Comparison of ENCODE assay signal across 8 cellular contexts in the genomic region with DNA sequence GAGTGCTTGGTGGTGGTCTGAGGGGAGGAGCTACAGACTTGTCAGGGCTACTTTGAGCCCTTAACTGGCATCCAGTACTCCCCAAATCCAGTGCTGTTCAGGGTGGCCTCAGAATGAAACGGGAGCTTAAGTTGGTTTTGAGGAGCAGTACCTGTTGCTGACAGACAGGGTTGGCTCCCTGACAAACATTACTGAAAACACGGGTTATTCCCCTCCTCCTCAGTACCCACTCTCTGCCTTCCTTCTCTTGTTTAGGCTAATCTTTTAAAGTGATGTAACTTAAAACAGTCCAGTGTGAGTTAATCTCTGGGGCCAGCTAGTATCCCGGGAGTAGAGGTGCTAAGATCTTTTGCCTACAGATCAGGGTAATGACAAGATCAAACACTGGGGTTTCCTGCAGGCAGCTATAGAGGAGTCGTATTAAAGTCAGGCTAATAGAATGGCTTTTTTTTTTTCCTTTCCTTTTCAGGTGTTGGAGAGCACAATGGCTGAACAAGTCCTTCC. TPM values are rescaled to one million over a fixed set of nuclear protein-coding genes. Genes with fewer than 3 reads are reported as not detected.
DNase-seq lines count a peak whose midpoint lies in the region; ATAC-seq, FAIRE-seq and TF ChIP-seq lines count a peak whose summit lies in the region.

No MANE protein-coding gene starts in this region.

- H3K27ac ChIP-seq in AG04450 (ENCODE audit: low read depth, low read length), result no peak overlapping the region
- H3K27ac ChIP-seq in psoas muscle, result peak overlapping the region; percentile 39

- 25 to 49% (median 40%) methylated on average over 4 of the region's 4 CpGs for WGBS in psoas muscle, 3 donors

- POLR2A ChIA-PET in AG04450 (lab: Yijun Ruan, JAX), result no interaction called here

- DNase-seq in AG04450 (ENCODE audit: low read depth, low spot score), result no peak
- DNase-seq in GM19239 (ENCODE audit: insufficient read length, low spot score), result no peak
- peak; percentile 51 for DNase-seq in NCI-H460 (ENCODE audit: extremely low read depth, low read depth)
- DNase-seq in central memory CD4-positive, alpha-beta T cell, result peak; percentile 71
- no peak for DNase-seq in psoas muscle
- DNase-seq in ecto neural progenitor cell (ENCODE audit: low spot score), result no peak
- no peak for DNase-seq in NCI-H2107 treated with DMSO at 0.1 percent for 48 hours (lab: John Stamatoyannopoulos, UW; ENCODE audit: unreplicated experiment)

- CTCF ChIA-PET in AG04450 (lab: Charles Lee), result interaction anchor here (0.7 to 5.3 kb wide), 5 partner anchors 74 to 166 kb away, joined by 3 to 30 read pairs (median 8); no protein-coding TSS in a partner anchor

- peak overlapping the region; percentile 41 for H3K4me3 ChIP-seq in AG04450 (ENCODE audit: low read depth, low read length)
- H3K4me3 ChIP-seq in psoas muscle, result peak overlapping the region; percentile 37

- ATAC-seq in psoas muscle (no peak), GM19455 (IDR thresholded peaks at IDR 0.05; ENCODE audit: unreplicated experiment) (no peak)

- peak; percentile 88 for FAIRE-seq in GM19239 (lab: Jason Lieb, UNC)

- H3K4me1 ChIP-seq in psoas muscle, result peaks cover 56% of the 10 kb centered on the region

- H3K27me3 ChIP-seq in AG04450 (ENCODE audit: control insufficient read depth, insufficient read depth, low read length) (no peaks in the 10 kb centered on the region), psoas muscle (ENCODE audit: insufficient read depth in 3 of 3, low read length in 2 of 3) (no peaks in the 10 kb centered on the region)

- peaks cover 5 to 29% of the 10 kb centered on the region in 2 donors for H3K36me3 ChIP-seq in psoas muscle (ENCODE audit: insufficient read depth in 1 of 2, low read depth in 1 of 2)

- H3K9me3 ChIP-seq in AG04450 (ENCODE audit: control insufficient read depth, insufficient read depth, low read length), result no peaks in the 10 kb centered on the region; the same call in 1 of the 2 replicates
- no peaks in the 10 kb centered on the region for H3K9me3 ChIP-seq in psoas muscle

- intact Hi-C loops in psoas muscle (cut with DNase I), result loop anchor here in 1 of 2 donors (5.0 kb wide), 1 partner anchor 42 kb away; no protein-coding TSS in a partner anchor

- TF ChIP-seq CTCF in AG04450 (IDR thresholded peaks at IDR 0.05; ENCODE audit: low read depth, low read length) (0 out of 2 replicates have a peak, but pooled peaks have one; percentile 13), psoas muscle (IDR thresholded peaks at IDR 0.05) (peak; percentile 4)

RNA-seq across cellular contexts. Expression of gene TNFAIP3, which starts 3.7 kb away (rescaled TPM):
- polyA plus RNA-seq in AG04450 (2011; rRNA removed), result 16.7 and 19.5 TPM in 2 replicates
- 10.5 and 13.5 TPM in 2 replicates for polyA minus RNA-seq in AG04450 (2011; rRNA and poly(A)+ RNA removed)
- 94.8 and 109 TPM in 2 replicates for total RNA-seq in NCI-H460 (2014; rRNA removed; shearing (Covaris generic))
- 51.3 and 58.4 TPM in 2 replicates for polyA plus RNA-seq in NCI-H460 (2014; cell fraction: nucleus; rRNA removed)
- total RNA-seq in psoas muscle, result 10 to 100 TPM in 2 of 4 donors, 1 to 10 TPM in 2; 4.0 to 12.8 (median 8.3) TPM
- 1 to 10 TPM; 2.0 to 4.3 (median 2.8) TPM for polyA plus RNA-seq in psoas muscle

Comparison
In these comparisons a context has a peak if more than half of its experiments do, and no peak if none do; other contexts are left out.
1. DNase-seq: peak in NCI-H460 (single experiment) and central memory CD4-positive, alpha-beta T cell (single experiment); none in AG04450 (single experiment), GM19239 (single experiment), psoas muscle (0 of 2), ecto neural progenitor cell (single experiment) and NCI-H2107 treated with DMSO at 0.1 percent for 48 hours (single experiment).